ENCODE assay signal across 2 cellular contexts in the genomic region with DNA sequence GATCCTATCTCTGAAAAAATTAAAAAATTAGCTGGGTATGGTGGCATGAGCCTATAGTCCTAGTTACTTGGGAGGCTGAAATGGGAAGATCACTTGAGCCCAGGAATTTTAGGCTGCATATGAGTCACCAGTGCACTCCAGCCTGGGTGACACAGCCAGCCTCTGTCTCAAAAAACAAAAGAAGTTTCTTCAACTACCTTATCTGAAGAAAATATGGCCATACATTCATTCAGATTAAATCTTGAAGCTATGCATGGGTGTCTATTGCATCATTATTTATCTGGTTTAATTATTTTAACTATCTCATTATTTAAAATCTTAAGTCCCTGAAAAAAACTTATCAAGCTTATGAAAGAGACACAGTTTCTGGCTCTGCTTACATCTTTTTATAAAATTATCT.
TF ChIP-seq lines count a peak whose summit lies in the region.

No MANE protein-coding gene starts in this region.

TF ChIP-seq in SK-N-SH, 30 proteins besides CTCF, POLR2A, EP300 and RAD21 (continued from another document):
- TF ChIP-seq, protein P1, sequence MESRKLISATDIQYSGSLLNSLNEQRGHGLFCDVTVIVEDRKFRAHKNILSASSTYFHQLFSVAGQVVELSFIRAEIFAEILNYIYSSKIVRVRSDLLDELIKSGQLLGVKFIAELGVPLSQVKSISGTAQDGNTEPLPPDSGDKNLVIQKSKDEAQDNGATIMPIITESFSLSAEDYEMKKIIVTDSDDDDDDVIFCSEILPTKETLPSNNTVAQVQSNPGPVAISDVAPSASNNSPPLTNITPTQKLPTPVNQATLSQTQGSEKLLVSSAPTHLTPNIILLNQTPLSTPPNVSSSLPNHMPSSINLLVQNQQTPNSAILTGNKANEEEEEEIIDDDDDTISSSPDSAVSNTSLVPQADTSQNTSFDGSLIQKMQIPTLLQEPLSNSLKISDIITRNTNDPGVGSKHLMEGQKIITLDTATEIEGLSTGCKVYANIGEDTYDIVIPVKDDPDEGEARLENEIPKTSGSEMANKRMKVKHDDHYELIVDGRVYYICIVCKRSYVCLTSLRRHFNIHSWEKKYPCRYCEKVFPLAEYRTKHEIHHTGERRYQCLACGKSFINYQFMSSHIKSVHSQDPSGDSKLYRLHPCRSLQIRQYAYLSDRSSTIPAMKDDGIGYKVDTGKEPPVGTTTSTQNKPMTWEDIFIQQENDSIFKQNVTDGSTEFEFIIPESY (IDR thresholded peaks at IDR 0.05; ENCODE audit: borderline replicate concordance, low read depth) = no peak
- no peak for TF ChIP-seq CHD2 (IDR thresholded peaks at IDR 0.05; ENCODE audit: low read length, partially characterized antibody)
- no peak for TF ChIP-seq RFX5 (IDR thresholded peaks at IDR 0.05; ENCODE audit: low read length)
- TF ChIP-seq RXRA (IDR thresholded peaks at IDR 0.05; ENCODE audit: borderline replicate concordance, low read depth) = no peak

TF ChIP-seq in SK-N-SH treated with all-trans-retinoic acid at 6 μM for 48 hours, 23 proteins besides CTCF, POLR2A, EP300 and RAD21 (continued from another document):
- TF ChIP-seq, protein P2, sequence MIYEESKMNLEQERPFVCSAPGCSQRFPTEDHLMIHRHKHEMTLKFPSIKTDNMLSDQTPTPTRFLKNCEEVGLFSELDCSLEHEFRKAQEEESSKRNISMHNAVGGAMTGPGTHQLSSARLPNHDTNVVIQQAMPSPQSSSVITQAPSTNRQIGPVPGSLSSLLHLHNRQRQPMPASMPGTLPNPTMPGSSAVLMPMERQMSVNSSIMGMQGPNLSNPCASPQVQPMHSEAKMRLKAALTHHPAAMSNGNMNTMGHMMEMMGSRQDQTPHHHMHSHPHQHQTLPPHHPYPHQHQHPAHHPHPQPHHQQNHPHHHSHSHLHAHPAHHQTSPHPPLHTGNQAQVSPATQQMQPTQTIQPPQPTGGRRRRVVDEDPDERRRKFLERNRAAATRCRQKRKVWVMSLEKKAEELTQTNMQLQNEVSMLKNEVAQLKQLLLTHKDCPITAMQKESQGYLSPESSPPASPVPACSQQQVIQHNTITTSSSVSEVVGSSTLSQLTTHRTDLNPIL (CRISPR knock-in tag; IDR thresholded peaks at IDR 0.05; ENCODE audit: low read depth) = no peak
- no peak for TF ChIP-seq PPARA (CRISPR knock-in tag; IDR thresholded peaks at IDR 0.05; ENCODE audit: borderline replicate concordance)
- TF ChIP-seq BACH2 (CRISPR knock-in tag; IDR thresholded peaks at IDR 0.05; ENCODE audit: borderline replicate concordance) = no peak
- no peak for TF ChIP-seq ZNF8 (CRISPR knock-in tag; IDR thresholded peaks at IDR 0.05)
- no peak for TF ChIP-seq ZFP3 (CRISPR knock-in tag; IDR thresholded peaks at IDR 0.05)
- TF ChIP-seq SNAI2 (CRISPR knock-in tag; IDR thresholded peaks at IDR 0.05) = no peak
- no peak for TF ChIP-seq ARNTL (CRISPR knock-in tag; IDR thresholded peaks at IDR 0.05; ENCODE audit: borderline replicate concordance, low read depth)
- TF ChIP-seq, protein P3, sequence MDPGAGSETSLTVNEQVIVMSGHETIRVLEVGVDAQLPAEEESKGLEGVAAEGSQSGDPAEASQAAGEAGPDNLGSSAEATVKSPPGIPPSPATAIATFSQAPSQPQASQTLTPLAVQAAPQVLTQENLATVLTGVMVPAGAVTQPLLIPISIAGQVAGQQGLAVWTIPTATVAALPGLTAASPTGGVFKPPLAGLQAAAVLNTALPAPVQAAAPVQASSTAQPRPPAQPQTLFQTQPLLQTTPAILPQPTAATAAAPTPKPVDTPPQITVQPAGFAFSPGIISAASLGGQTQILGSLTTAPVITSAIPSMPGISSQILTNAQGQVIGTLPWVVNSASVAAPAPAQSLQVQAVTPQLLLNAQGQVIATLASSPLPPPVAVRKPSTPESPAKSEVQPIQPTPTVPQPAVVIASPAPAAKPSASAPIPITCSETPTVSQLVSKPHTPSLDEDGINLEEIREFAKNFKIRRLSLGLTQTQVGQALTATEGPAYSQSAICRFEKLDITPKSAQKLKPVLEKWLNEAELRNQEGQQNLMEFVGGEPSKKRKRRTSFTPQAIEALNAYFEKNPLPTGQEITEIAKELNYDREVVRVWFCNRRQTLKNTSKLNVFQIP (CRISPR knock-in tag; IDR thresholded peaks at IDR 0.05; ENCODE audit: borderline replicate concordance, low read depth) = no peak
